1 cellular context compared by ENCODE assay signal in the genomic region with DNA sequence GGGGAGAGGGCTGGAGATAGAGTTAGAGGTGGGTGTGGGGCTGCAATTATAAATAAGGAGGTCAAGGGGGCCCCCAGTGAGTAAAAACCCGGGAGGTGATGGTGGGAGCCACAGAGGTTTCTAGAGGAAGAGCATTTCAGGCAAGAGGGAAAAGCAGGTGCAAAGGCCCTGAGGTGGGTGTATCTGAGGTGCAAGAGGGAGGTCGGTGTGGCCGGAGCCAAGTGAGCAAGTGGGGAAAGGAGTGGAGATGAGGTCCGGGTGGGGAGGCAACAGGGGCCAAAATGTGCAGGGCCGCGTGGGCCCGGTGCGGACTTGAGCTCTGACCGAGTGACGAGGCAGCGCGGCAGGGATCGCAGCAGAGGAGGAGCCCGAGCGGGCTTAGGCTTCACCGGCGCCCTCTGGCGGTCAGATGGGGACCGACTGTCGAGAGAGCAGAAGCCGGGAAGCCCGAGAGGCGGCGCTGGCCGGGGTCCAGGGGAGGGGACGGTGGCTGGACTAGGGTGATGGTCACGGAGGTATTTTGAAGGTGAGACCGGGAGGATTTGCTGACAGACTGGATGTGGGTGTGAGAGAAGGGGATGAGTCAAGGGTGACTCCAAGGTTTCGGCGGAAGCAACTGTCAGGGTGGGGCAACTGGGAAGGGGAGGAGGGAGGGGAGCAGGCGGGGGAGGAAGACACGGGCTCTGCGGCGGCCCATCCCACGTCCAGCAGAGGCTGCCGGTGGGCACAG.
TF ChIP-seq lines count a peak whose summit lies in the region.

No MANE protein-coding gene starts in this region.

TF ChIP-seq in K562, 482 proteins besides CTCF, POLR2A, EP300 and RAD21 (continued from another document):
- TF ChIP-seq, protein P1, sequence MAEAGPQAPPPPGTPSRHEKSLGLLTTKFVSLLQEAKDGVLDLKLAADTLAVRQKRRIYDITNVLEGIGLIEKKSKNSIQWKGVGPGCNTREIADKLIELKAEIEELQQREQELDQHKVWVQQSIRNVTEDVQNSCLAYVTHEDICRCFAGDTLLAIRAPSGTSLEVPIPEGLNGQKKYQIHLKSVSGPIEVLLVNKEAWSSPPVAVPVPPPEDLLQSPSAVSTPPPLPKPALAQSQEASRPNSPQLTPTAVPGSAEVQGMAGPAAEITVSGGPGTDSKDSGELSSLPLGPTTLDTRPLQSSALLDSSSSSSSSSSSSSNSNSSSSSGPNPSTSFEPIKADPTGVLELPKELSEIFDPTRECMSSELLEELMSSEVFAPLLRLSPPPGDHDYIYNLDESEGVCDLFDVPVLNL (CRISPR knock-in tag; IDR thresholded peaks at IDR 0.05; ENCODE audit: low read depth): no peak
- TF ChIP-seq, protein P2, sequence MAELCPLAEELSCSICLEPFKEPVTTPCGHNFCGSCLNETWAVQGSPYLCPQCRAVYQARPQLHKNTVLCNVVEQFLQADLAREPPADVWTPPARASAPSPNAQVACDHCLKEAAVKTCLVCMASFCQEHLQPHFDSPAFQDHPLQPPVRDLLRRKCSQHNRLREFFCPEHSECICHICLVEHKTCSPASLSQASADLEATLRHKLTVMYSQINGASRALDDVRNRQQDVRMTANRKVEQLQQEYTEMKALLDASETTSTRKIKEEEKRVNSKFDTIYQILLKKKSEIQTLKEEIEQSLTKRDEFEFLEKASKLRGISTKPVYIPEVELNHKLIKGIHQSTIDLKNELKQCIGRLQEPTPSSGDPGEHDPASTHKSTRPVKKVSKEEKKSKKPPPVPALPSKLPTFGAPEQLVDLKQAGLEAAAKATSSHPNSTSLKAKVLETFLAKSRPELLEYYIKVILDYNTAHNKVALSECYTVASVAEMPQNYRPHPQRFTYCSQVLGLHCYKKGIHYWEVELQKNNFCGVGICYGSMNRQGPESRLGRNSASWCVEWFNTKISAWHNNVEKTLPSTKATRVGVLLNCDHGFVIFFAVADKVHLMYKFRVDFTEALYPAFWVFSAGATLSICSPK (IDR thresholded peaks at IDR 0.05; ENCODE audit: borderline replicate concordance): peak; percentile 67; the same call in 1 of the 2 replicates
- TF ChIP-seq, protein P3, sequence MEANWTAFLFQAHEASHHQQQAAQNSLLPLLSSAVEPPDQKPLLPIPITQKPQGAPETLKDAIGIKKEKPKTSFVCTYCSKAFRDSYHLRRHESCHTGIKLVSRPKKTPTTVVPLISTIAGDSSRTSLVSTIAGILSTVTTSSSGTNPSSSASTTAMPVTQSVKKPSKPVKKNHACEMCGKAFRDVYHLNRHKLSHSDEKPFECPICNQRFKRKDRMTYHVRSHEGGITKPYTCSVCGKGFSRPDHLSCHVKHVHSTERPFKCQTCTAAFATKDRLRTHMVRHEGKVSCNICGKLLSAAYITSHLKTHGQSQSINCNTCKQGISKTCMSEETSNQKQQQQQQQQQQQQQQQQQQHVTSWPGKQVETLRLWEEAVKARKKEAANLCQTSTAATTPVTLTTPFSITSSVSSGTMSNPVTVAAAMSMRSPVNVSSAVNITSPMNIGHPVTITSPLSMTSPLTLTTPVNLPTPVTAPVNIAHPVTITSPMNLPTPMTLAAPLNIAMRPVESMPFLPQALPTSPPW (CRISPR knock-in tag; IDR thresholded peaks at IDR 0.05): peak; percentile 95
- TF ChIP-seq SMARCA4 (IDR thresholded peaks at IDR 0.05): peak; percentile 76
- TF ChIP-seq ZNF175 (CRISPR knock-in tag; IDR thresholded peaks at IDR 0.05; ENCODE audit: low read depth): no peak
- no peak for TF ChIP-seq ZNF444 (CRISPR knock-in tag; IDR thresholded peaks at IDR 0.05)
- TF ChIP-seq HMG20B (CRISPR knock-in tag; IDR thresholded peaks at IDR 0.05): no peak
- TF ChIP-seq NR2C2 (CRISPR knock-in tag; IDR thresholded peaks at IDR 0.05): no peak
- peak; percentile 62; the same call in 1 of the 2 replicates for TF ChIP-seq NR2C2 (tag; IDR thresholded peaks at IDR 0.05)
- no peak for TF ChIP-seq CREBBP (IDR thresholded peaks at IDR 0.05; ENCODE audit: low read depth, low read length)
- no peak for TF ChIP-seq ZNF695 (CRISPR knock-in tag; IDR thresholded peaks at IDR 0.05)
- 0 out of 2 replicates have a peak, but pooled peaks have one; percentile 20 for TF ChIP-seq HCFC1 (IDR thresholded peaks at IDR 0.05; ENCODE audit: low read depth, low read length)
- no peak for TF ChIP-seq PTTG1 (tag; IDR thresholded peaks at IDR 0.05; ENCODE audit: low read depth)
- peak; percentile 74 for TF ChIP-seq POLR2G (IDR thresholded peaks at IDR 0.05; ENCODE audit: low read depth, low read length)
- TF ChIP-seq GABPB1 (CRISPR knock-in tag; IDR thresholded peaks at IDR 0.05): peak; percentile 85
- no peak for TF ChIP-seq ZNF146 (CRISPR knock-in tag; IDR thresholded peaks at IDR 0.05; ENCODE audit: unreplicated experiment)
- TF ChIP-seq BCOR (IDR thresholded peaks at IDR 0.05): peak; percentile 100
- TF ChIP-seq ARID1B (IDR thresholded peaks at IDR 0.05): peak; percentile 79; the same call in 1 of the 2 replicates
- TF ChIP-seq, protein P4, sequence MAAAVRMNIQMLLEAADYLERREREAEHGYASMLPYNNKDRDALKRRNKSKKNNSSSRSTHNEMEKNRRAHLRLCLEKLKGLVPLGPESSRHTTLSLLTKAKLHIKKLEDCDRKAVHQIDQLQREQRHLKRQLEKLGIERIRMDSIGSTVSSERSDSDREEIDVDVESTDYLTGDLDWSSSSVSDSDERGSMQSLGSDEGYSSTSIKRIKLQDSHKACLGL (CRISPR knock-in tag; IDR thresholded peaks at IDR 0.05; ENCODE audit: borderline replicate concordance, poor library complexity, severe bottlenecking): no peak
- TF ChIP-seq IRF9 (tag; IDR thresholded peaks at IDR 0.05): peak; percentile 7; the same call in 1 of the 2 replicates
- TF ChIP-seq FOXJ3 (CRISPR knock-in tag; IDR thresholded peaks at IDR 0.05): no peak
- no peak for TF ChIP-seq TAF15 (IDR thresholded peaks at IDR 0.05; ENCODE audit: low read depth, low read length)
- 0 out of 6 replicates have a peak, but pooled peaks of 1 of the 3 experiments have one; percentile 61 for TF ChIP-seq ZBTB11 (CRISPR knock-in tag; IDR thresholded peaks at IDR 0.05)
